In genomic region chr6:53029262-53029661, GRCh38 we compare ENCODE assay signal across 14 cellular contexts.
"Had no signal": no experiment of that assay in that cellular context is flagged by ENCODE, and none has a peak within 500 bp of the region (broad histone marks: within the 10 kb centered on the region; RNA-seq: fewer than 3 reads in every experiment).

No MANE protein-coding gene starts in this region.

- H3K4me1 ChIP-seq: pancreas, spleen, uterus had no signal

- H3K4me3 Mint-ChIP-seq: memory B cell; naive thymus-derived CD4-positive, alpha-beta T cell; T-helper 17 cell had no signal

- H3K27me3 ChIP-seq: dorsolateral prefrontal cortex, esophagus muscularis mucosa, pancreas, sigmoid colon, spleen, thyroid gland, uterus had no signal

- H3K9me3 Mint-ChIP-seq: memory B cell; naive thymus-derived CD4-positive, alpha-beta T cell had no signal

- DNase-seq: activated CD4-positive, alpha-beta T cell treated with anti-CD3 and anti-CD28 coated beads for 48 hours; dorsolateral prefrontal cortex; hypothalamus; left ventricle myocardium inferior; mucosa of descending colon; naive thymus-derived CD4-positive, alpha-beta T cell; pancreas; sigmoid colon; spleen; T-helper 17 cell; thyroid gland; uterus had no signal

- H3K9me3 ChIP-seq: esophagus muscularis mucosa, left ventricle myocardium inferior, mucosa of descending colon, pancreas, sigmoid colon, spleen, thyroid gland, uterus had no signal

- H3K4me3 ChIP-seq: dorsolateral prefrontal cortex, esophagus muscularis mucosa, left ventricle myocardium inferior, mucosa of descending colon, pancreas, sigmoid colon, spleen, thyroid gland, uterus had no signal

- H3K4me1 Mint-ChIP-seq: memory B cell, T-helper 17 cell had no signal

- H3K27ac ChIP-seq: esophagus muscularis mucosa, left ventricle myocardium inferior, pancreas, sigmoid colon, spleen, thyroid gland, uterus had no signal

- H3K36me3 ChIP-seq: uterus had no signal

- ATAC-seq: mucosa of descending colon; naive thymus-derived CD4-positive, alpha-beta T cell; pancreas; T-helper 17 cell had no signal

- H3K27ac Mint-ChIP-seq: memory B cell, T-helper 17 cell had no signal

- H3K27me3 Mint-ChIP-seq: memory B cell; naive thymus-derived CD4-positive, alpha-beta T cell; T-helper 17 cell had no signal
